Comparison of ENCODE assay signal across 21 cellular contexts in genomic region chr15:99431661-99432091, GRCh38.
DNase-seq lines count a peak whose midpoint lies in the region; ATAC-seq and TF ChIP-seq lines count a peak whose summit lies in the region.
"Had no signal": no experiment of that assay in that cellular context is flagged by ENCODE, and none has a peak within 500 bp of the region (broad histone marks: within the 10 kb centered on the region; RNA-seq: fewer than 3 reads in every experiment).

No MANE protein-coding gene starts in this region.

- no peaks in the 10 kb centered on the region for H3K36me3 ChIP-seq in BLaER1
- no peaks in the 10 kb centered on the region for H3K36me3 ChIP-seq in trophoblast cell (ENCODE audit: control insufficient read depth in 1 of 2, insufficient read depth in 2 of 2, low read length in 2 of 2)
- H3K36me3 ChIP-seq: tibial nerve had no signal

- H2BK120ac ChIP-seq in trophoblast cell (ENCODE audit: insufficient read depth, low read length, poor library complexity), result no peak overlapping the region

- no peak overlapping the region for H2AFZ ChIP-seq in trophoblast cell (ENCODE audit: insufficient read depth, low read length, poor library complexity)
- H2AFZ ChIP-seq: GM23248, PC-9 had no signal

- H3K14ac ChIP-seq in trophoblast cell (ENCODE audit: low read length), result peak overlapping the region; percentile 9

- no peaks in the 10 kb centered on the region for H4K20me1 ChIP-seq in BLaER1

- CTCF ChIA-PET in Calu3 (lab: Charles Lee), result no interaction called here

- H3K4me2 ChIP-seq in BLaER1 (peak overlapping the region; percentile 88), trophoblast cell (ENCODE audit: low read length) (no peak overlapping the region)
- H3K4me2 ChIP-seq: PC-9 had no signal

- H3K27me3 ChIP-seq in BLaER1 (no peaks in the 10 kb centered on the region), right cardiac atrium (ENCODE audit: control insufficient read depth, insufficient read depth) (no peaks in the 10 kb centered on the region), trophoblast cell (ENCODE audit: insufficient read depth, low read length) (no peaks in the 10 kb centered on the region)
- H3K27me3 ChIP-seq: tibial nerve had no signal

- no peak overlapping the region for H3K4me3 ChIP-seq in BLaER1
- no peak overlapping the region for H3K4me3 ChIP-seq in right cardiac atrium (ENCODE audit: low read length)
- no peak overlapping the region for H3K4me3 ChIP-seq in trophoblast cell (ENCODE audit: low read depth, low read length)
- H3K4me3 ChIP-seq: GM23248, K562, PC-9, tibial nerve had no signal

- peaks cover 71% of the 10 kb centered on the region for H3K4me1 ChIP-seq in BLaER1
- peaks cover 6% of the 10 kb centered on the region for H3K4me1 ChIP-seq in right cardiac atrium (ENCODE audit: control insufficient read depth, insufficient read depth, low read length)
- peaks cover 10 to 11% of the 10 kb centered on the region in 2 experiments for H3K4me1 ChIP-seq in trophoblast cell (ENCODE audit: control insufficient read depth in 1 of 2, insufficient read depth in 2 of 2, low read length in 2 of 2)

- H3K79me1 ChIP-seq in trophoblast cell (ENCODE audit: low read length), result peaks cover 14% of the 10 kb centered on the region

- H3K9me3 Mint-ChIP-seq in Calu3 (ENCODE audit: low read depth, unreplicated experiment), result no peaks in the 10 kb centered on the region
- H3K9me3 Mint-ChIP-seq: activated B cell treated with CpG ODN at 0.5 μM for 24 hours; T-helper 2 cell treated with Interferon-gamma antibody and Interleukin-4, amounts not matched to agents 5 μg/mL and 100 μg/mL, for 36 hours had no signal

- 0 out of 2 replicates have a peak overlapping the region, but pooled peaks have one; percentile 68 for H3K27ac ChIP-seq in BLaER1
- no peak overlapping the region for H3K27ac ChIP-seq in right cardiac atrium (ENCODE audit: low read length)
- no peak overlapping the region for H3K27ac ChIP-seq in trophoblast cell (ENCODE audit: low read depth, low read length)
- H3K27ac ChIP-seq: 22Rv1, GM23248, PC-9, tibial nerve had no signal

- peaks cover 5% of the 10 kb centered on the region for H3K36me3 Mint-ChIP-seq in Calu3 (ENCODE audit: insufficient read depth, unreplicated experiment)
- H3K36me3 Mint-ChIP-seq: naive thymus-derived CD4-positive, alpha-beta T cell had no signal

- no peak overlapping the region for H3K27ac Mint-ChIP-seq in Calu3 (ENCODE audit: unreplicated experiment)
- H3K27ac Mint-ChIP-seq: progenitor cell of endocrine pancreas had no signal

- no TSS peak for BruUV-seq in Calu3 (replicated peaks; lab: Mats Ljungman, UMichigan)

- H3K27me3 Mint-ChIP-seq in Calu3 (ENCODE audit: unreplicated experiment), result no peaks in the 10 kb centered on the region
- H3K27me3 Mint-ChIP-seq: activated B cell treated with CpG ODN at 0.5 μM for 24 hours had no signal

- peak; percentile 26 for DNase-seq in activated CD4-positive, CD25-positive, alpha-beta regulatory T cell treated with anti-CD3 and anti-CD28 coated beads, Interleukin-2, amount 50 U/mL, for 72 hours
- no peak for DNase-seq in activated CD4-positive, CD25-positive, alpha-beta regulatory T cell (lab: John Stamatoyannopoulos, UW)
- DNase-seq in right cardiac atrium (peak in 2 of 3 donors; percentile 28 to 63), trophoblast cell (no peak), NCI-H82 (lab: John Stamatoyannopoulos, UW) (no peak), Calu3 (no peak)
- DNase-seq: AML-193; central memory CD4-positive, alpha-beta T cell; GM23248; naive thymus-derived CD4-positive, alpha-beta T cell; NCI-H2227 treated with DMSO at 0.1 percent for 48 hours; PC-9 had no signal

- H3K9ac ChIP-seq in BLaER1, result no peak overlapping the region
- no peak overlapping the region for H3K9ac ChIP-seq in trophoblast cell (ENCODE audit: low read length)
- H3K9ac ChIP-seq: GM23248 had no signal

- H4K12ac ChIP-seq in trophoblast cell (ENCODE audit: low read depth, low read length), result no peak overlapping the region

- no peak overlapping the region for H4K8ac ChIP-seq in trophoblast cell (ENCODE audit: low read depth, low read length)

- H3K18ac ChIP-seq in trophoblast cell (ENCODE audit: low read length), result no peak overlapping the region

- peaks cover 38% of the 10 kb centered on the region for H3K4me1 Mint-ChIP-seq in Calu3 (ENCODE audit: low read depth, unreplicated experiment)

- H4K91ac ChIP-seq in trophoblast cell (ENCODE audit: low read depth, low read length), result peak overlapping the region; percentile 4

- WGBS in right cardiac atrium, result 99% methylated on average over 13 of the region's 13 CpGs
- WGBS in trophoblast cell (ENCODE audit: extremely low coverage, insufficient coverage, insufficient read length), result no CpG with 5 or more reads among the region's 13 CpGs

- H3K9me3 ChIP-seq in BLaER1 (no peaks in the 10 kb centered on the region), right cardiac atrium (ENCODE audit: control insufficient read depth, low read length) (no peaks in the 10 kb centered on the region), trophoblast cell (ENCODE audit: insufficient read depth, low read depth, low read length) (peaks cover 3% of the 10 kb centered on the region)
- H3K9me3 ChIP-seq: tibial nerve had no signal

- H3K79me2 ChIP-seq in trophoblast cell (ENCODE audit: control insufficient read depth, insufficient read depth, low read length, poor library complexity), result peaks cover 3% of the 10 kb centered on the region

- no peak overlapping the region for H3K4ac ChIP-seq in trophoblast cell (ENCODE audit: low read depth, low read length)

- H2BK12ac ChIP-seq in trophoblast cell (ENCODE audit: low read length), result no peak overlapping the region

- TF ChIP-seq CTCF in Calu3 (IDR thresholded peaks at IDR 0.05; ENCODE audit: unreplicated experiment), result no peak

- ATAC-seq in right cardiac atrium, result no peak
- no peak for ATAC-seq in GM19467 (IDR thresholded peaks at IDR 0.05; ENCODE audit: unreplicated experiment)
- ATAC-seq: esophagus mucosa; K562; naive thymus-derived CD4-positive, alpha-beta T cell had no signal

- H3K23ac ChIP-seq in trophoblast cell (ENCODE audit: low read length), result no peak overlapping the region

- no peak overlapping the region for H3K4me3 Mint-ChIP-seq in Calu3 (ENCODE audit: low read depth, unreplicated experiment)
- H3K4me3 Mint-ChIP-seq: activated B cell treated with CpG ODN at 0.5 μM for 24 hours; T-helper 2 cell treated with Interferon-gamma antibody and Interleukin-4, amounts not matched to agents 5 μg/mL and 100 μg/mL, for 36 hours had no signal

- H2BK5ac ChIP-seq in trophoblast cell (ENCODE audit: low read depth, low read length, poor library complexity), result no peak overlapping the region

- H2AK5ac ChIP-seq in trophoblast cell (ENCODE audit: low read length), result peak overlapping the region; percentile 13

- intact Hi-C loops in right cardiac atrium (cut with DNase I) (no loop called here), Calu3 (cut with micrococcal nuclease; ENCODE audit: unreplicated experiment) (no loop called here)

Comparison
In these comparisons a context has a peak if more than half of its experiments do, and no peak if none do; other contexts are left out.
1. DNase-seq: peak in activated CD4-positive, CD25-positive, alpha-beta regulatory T cell treated with anti-CD3 and anti-CD28 coated beads, Interleukin-2, amount 50 U/mL, for 72 hours (single experiment) and right cardiac atrium (2 of 3); none in activated CD4-positive, CD25-positive, alpha-beta regulatory T cell (0 of 4), trophoblast cell (0 of 2), NCI-H82 (single experiment) and Calu3 (single experiment).